ENCODE assay signal across 14 cellular contexts in genomic region chr19:45715139-45715538, GRCh38. TPM values are rescaled to one million over a fixed set of nuclear protein-coding genes. Genes with fewer than 3 reads are reported as not detected.
A peak's percentile ranks its signal among the peaks of the same experiment; 100 is the strongest.
DNase-seq lines count a peak whose midpoint lies in the region.
"Had no signal": no experiment of that assay in that cellular context is flagged by ENCODE, and none has a peak within 500 bp of the region (broad histone marks: within the 10 kb centered on the region; RNA-seq: fewer than 3 reads in every experiment).

No MANE protein-coding gene starts in this region.

- H2BK120ac ChIP-seq in mesendoderm (ENCODE audit: low read depth, low read length): no peak overlapping the region

- no peak overlapping the region for H3K4me2 ChIP-seq in mesendoderm (ENCODE audit: low read length)

- no peak overlapping the region for H4K5ac ChIP-seq in mesendoderm (ENCODE audit: low read length)

- no peaks in the 10 kb centered on the region for H3K27me3 Mint-ChIP-seq in T-helper 2 cell treated with Interferon-gamma antibody and Interleukin-4, amounts not matched to agents 5 μg/mL and 100 μg/mL, for 36 hours (ENCODE audit: low read depth)
- H3K27me3 Mint-ChIP-seq: type B pancreatic cell had no signal

- H3K4me3 Mint-ChIP-seq in T-helper 2 cell treated with Interferon-gamma antibody and Interleukin-4, amounts not matched to agents 5 μg/mL and 100 μg/mL, for 36 hours: peak overlapping the region; percentile 94

- H3K56ac ChIP-seq in mesendoderm (ENCODE audit: low read length): peak overlapping the region; percentile 34

- peaks cover 38% of the 10 kb centered on the region for H3K4me1 Mint-ChIP-seq in T-helper 2 cell treated with Interferon-gamma antibody and Interleukin-4, amounts not matched to agents 5 μg/mL and 100 μg/mL, for 36 hours (ENCODE audit: low read depth)

- no peak overlapping the region for H2BK15ac ChIP-seq in mesendoderm (replicated peaks; ENCODE audit: low read depth)

- no peak for DNase-seq in T-helper 2 cell treated with Interferon-gamma antibody and Interleukin-4, amounts not matched to agents 5 μg/mL and 100 μg/mL, for 36 hours (ENCODE audit: low spot score)
- no peak for DNase-seq in T-helper 2 cell
- no peak for DNase-seq in mesendoderm
- DNase-seq in HAP-1 (ENCODE audit: low spot score in 2 of 2): no peak
- DNase-seq: 8988T; HCEC 1CT; islet precursor cell; NCI-H2029; stimulated activated CD8-positive, alpha-beta memory T cell treated with anti-CD3 and anti-CD28 coated beads, Interleukin-4, amount 100 ng/mL, for 48 hours had no signal

- no CpG with 5 or more reads among the region's 3 CpGs for WGBS in mesendoderm (ENCODE audit: extremely low coverage, insufficient coverage, low lambda C conversion rate)

- no peaks in the 10 kb centered on the region for H3K9me3 ChIP-seq in HAP-1
- H3K9me3 ChIP-seq: gastroesophageal sphincter, prostate gland had no signal

- H3K36me3 Mint-ChIP-seq in T-helper 2 cell treated with Interferon-gamma antibody and Interleukin-4, amounts not matched to agents 5 μg/mL and 100 μg/mL, for 36 hours (ENCODE audit: low read depth): peaks cover 33% of the 10 kb centered on the region

- no peak overlapping the region for H3K18ac ChIP-seq in mesendoderm (ENCODE audit: low read length)

- H3K27ac Mint-ChIP-seq in T-helper 2 cell treated with Interferon-gamma antibody and Interleukin-4, amounts not matched to agents 5 μg/mL and 100 μg/mL, for 36 hours: no peak overlapping the region
- H3K27ac Mint-ChIP-seq: T-helper 1 cell treated with Interleukin-12 subunit alpha and Interleukin-12 subunit beta and Interleukin-4 antibody, amounts not matched to agents 30 μg/mL and 1 μg/mL, for 36 hours had no signal

- H2BK5ac ChIP-seq in mesendoderm (ENCODE audit: low read length): no peak overlapping the region

- H3K27ac ChIP-seq in mesendoderm (ENCODE audit: low read depth, low read length): no peak overlapping the region
- H3K27ac ChIP-seq: prostate gland had no signal

- no peak overlapping the region for H3K23ac ChIP-seq in mesendoderm (ENCODE audit: low read length)

- H3K4me1 ChIP-seq in mesendoderm (ENCODE audit: control insufficient read depth, low read depth, low read length) (no peaks in the 10 kb centered on the region), HAP-1 (peaks cover 8% of the 10 kb centered on the region)
- H3K4me1 ChIP-seq: prostate gland had no signal

- H3K36me3 ChIP-seq in mesendoderm (ENCODE audit: control insufficient read depth, insufficient read depth, low read length): peaks cover 2% of the 10 kb centered on the region
- peaks cover 13% of the 10 kb centered on the region for H3K36me3 ChIP-seq in HAP-1 (replicated peaks)

- no peaks in the 10 kb centered on the region for H3K9me3 Mint-ChIP-seq in T-helper 2 cell treated with Interferon-gamma antibody and Interleukin-4, amounts not matched to agents 5 μg/mL and 100 μg/mL, for 36 hours
- H3K9me3 Mint-ChIP-seq: T-helper 1 cell treated with Interleukin-12 subunit alpha and Interleukin-12 subunit beta and Interleukin-4 antibody, amounts not matched to agents 30 μg/mL and 1 μg/mL, for 36 hours; type B pancreatic cell had no signal

- no peak overlapping the region for H4K8ac ChIP-seq in mesendoderm (ENCODE audit: low read depth, low read length)

- H3K79me1 ChIP-seq in mesendoderm (ENCODE audit: low read length): peaks cover 17% of the 10 kb centered on the region

- H3K4ac ChIP-seq in mesendoderm (ENCODE audit: low read depth, low read length): no peak overlapping the region

- H3K27me3 ChIP-seq in mesendoderm (ENCODE audit: insufficient read depth, low read length, poor library complexity) (no peaks in the 10 kb centered on the region), HAP-1 (ENCODE audit: low read depth) (no peaks in the 10 kb centered on the region)
- H3K27me3 ChIP-seq: cardiac muscle cell, gastroesophageal sphincter had no signal

- peaks cover 30% of the 10 kb centered on the region for H3K79me2 ChIP-seq in mesendoderm (ENCODE audit: control insufficient read depth, insufficient read depth, low read length)

- peak overlapping the region; percentile 27 for H3K9ac ChIP-seq in mesendoderm (ENCODE audit: low read length)

- H3K4me3 ChIP-seq in mesendoderm (ENCODE audit: low read length): no peak overlapping the region
- H3K4me3 ChIP-seq in HAP-1: no peak overlapping the region
- H3K4me3 ChIP-seq: gastroesophageal sphincter, prostate gland had no signal

- no peak overlapping the region for H2AK5ac ChIP-seq in mesendoderm (ENCODE audit: low read length)

- in situ Hi-C loops in HAP-1 (cut with MboI; ENCODE audit: low sequenced_read_pairs): no loop called here

RNA-seq across cellular contexts. Expression of gene FBXO46, which starts 15.6 kb away (rescaled TPM):
- polyA plus RNA-seq in mesendoderm (2013, experiment 1 of 2): 17.4 TPM
- 17.5 TPM for polyA plus RNA-seq in mesendoderm (2013, experiment 2 of 2)

RNA-seq across cellular contexts. Expression of gene MEIOSIN, which starts 18.1 kb away (rescaled TPM):
- 0.38 TPM for polyA plus RNA-seq in mesendoderm (2013, experiment 1 of 2)
- polyA plus RNA-seq in mesendoderm (2013, experiment 2 of 2): 0.28 TPM

RNA-seq across cellular contexts. Expression of gene QPCTL, which starts 22.7 kb away (rescaled TPM):
- 9.4 TPM for polyA plus RNA-seq in mesendoderm (2013, experiment 1 of 2)
- polyA plus RNA-seq in mesendoderm (2013, experiment 2 of 2): 9.6 TPM

RNA-seq across cellular contexts. Expression of gene SNRPD2, which starts 23.4 kb away (rescaled TPM):
- 2,012 TPM for polyA plus RNA-seq in mesendoderm (2013, experiment 1 of 2)
- polyA plus RNA-seq in mesendoderm (2013, experiment 2 of 2): 2,008 TPM

RNA-seq across cellular contexts. Expression of gene GIPR, which starts 47.1 kb away (rescaled TPM):
- polyA plus RNA-seq in mesendoderm (2013, experiment 1 of 2): 0.07 TPM
- 0.10 TPM for polyA plus RNA-seq in mesendoderm (2013, experiment 2 of 2)
